ENCODE assay signal across 9 cellular contexts in genomic region chr15:77021803-77022381, GRCh38. TPM values are rescaled to one million over a fixed set of nuclear protein-coding genes. Genes with fewer than 3 reads are reported as not detected.
DNase-seq lines count a peak whose midpoint lies in the region; ATAC-seq and TF ChIP-seq lines count a peak whose summit lies in the region.
"Had no signal": no experiment of that assay in that cellular context is flagged by ENCODE, and none has a peak within 500 bp of the region (broad histone marks: within the 10 kb centered on the region; RNA-seq: fewer than 3 reads in every experiment).

No MANE protein-coding gene starts in this region.

- H3K9me3 Mint-ChIP-seq in activated CD4-positive, alpha-beta T cell treated with anti-CD3 and anti-CD28 coated beads, Interleukin-2, amount 10 ng/mL, durations not matched to agents 24 days and 14 days, result no peaks in the 10 kb centered on the region
- no peaks in the 10 kb centered on the region for H3K9me3 Mint-ChIP-seq in stimulated activated naive B cell treated with anti-CD40 and anti-IgM and Interleukin-4, amounts not matched to agents 10 μg/mL and 1 μg/mL and 100 μg/mL, for 72 hours

- no peak overlapping the region for H3K27ac ChIP-seq in sigmoid colon
- H3K27ac ChIP-seq: VCaP had no signal

- H3K27ac Mint-ChIP-seq in activated CD4-positive, alpha-beta T cell treated with anti-CD3 and anti-CD28 coated beads, Interleukin-2, amount 10 ng/mL, durations not matched to agents 24 days and 14 days, result peak overlapping the region; percentile 98
- H3K27ac Mint-ChIP-seq in T-helper 17 cell, result peak overlapping the region; percentile 99
- H3K27ac Mint-ChIP-seq in stimulated activated naive B cell treated with anti-CD40 and anti-IgM and Interleukin-4, amounts not matched to agents 10 μg/mL and 1 μg/mL and 100 μg/mL, for 72 hours, result peak overlapping the region; percentile 97

- intact Hi-C loops in activated CD4-positive, alpha-beta T cell treated with anti-CD3 and anti-CD28 coated beads, Interleukin-2, amount 10 ng/mL, durations not matched to agents 24 days and 14 days (cut with micrococcal nuclease), result loop anchor here (1.0 kb wide), 2 partner anchors 8 to 19 kb away; no protein-coding TSS in a partner anchor
- intact Hi-C loops in sigmoid colon (cut with DNase I) (no loop called here), lower leg skin (cut with DNase I; ENCODE audit: low total_unique reads) (no loop called here)

- H3K36me3 ChIP-seq in sigmoid colon, result no peaks in the 10 kb centered on the region

- 42 to 80% methylated on average over 7 of the region's 7 CpGs for WGBS in sigmoid colon, 2 donors
- WGBS in lower leg skin, 2 donors, result 63 to 73% methylated on average over 7 of the region's 7 CpGs

- ATAC-seq in T-helper 17 cell (peak; percentile 82), HG02571 (IDR thresholded peaks at IDR 0.05; ENCODE audit: unreplicated experiment) (no peak)
- peak; percentile 61 to 68 for ATAC-seq in stimulated activated naive B cell treated with anti-CD40 and anti-IgM and Interleukin-4, amounts not matched to agents 10 μg/mL and 1 μg/mL and 100 μg/mL, for 72 hours (replicated peaks)

- TF ChIP-seq EP300 in sigmoid colon (IDR thresholded peaks at IDR 0.05), result no peak

- peaks cover 0 to 4% (median 0%) of the 10 kb centered on the region in 4 donors for H3K4me1 ChIP-seq in sigmoid colon

- no peak overlapping the region for H3K4me3 ChIP-seq in sigmoid colon
- no peak overlapping the region for H3K4me3 ChIP-seq in lower leg skin (ENCODE audit: low read depth, poor library complexity, severe bottlenecking)

- TF ChIP-seq POLR2A in sigmoid colon (IDR thresholded peaks at IDR 0.05) (no peak), lower leg skin (IDR thresholded peaks at IDR 0.05) (no peak)

- no peaks in the 10 kb centered on the region for H3K27me3 Mint-ChIP-seq in activated CD4-positive, alpha-beta T cell treated with anti-CD3 and anti-CD28 coated beads, Interleukin-2, amount 10 ng/mL, durations not matched to agents 24 days and 14 days
- H3K27me3 Mint-ChIP-seq in T-helper 17 cell, result no peaks in the 10 kb centered on the region
- no peaks in the 10 kb centered on the region for H3K27me3 Mint-ChIP-seq in stimulated activated naive B cell treated with anti-CD40 and anti-IgM and Interleukin-4, amounts not matched to agents 10 μg/mL and 1 μg/mL and 100 μg/mL, for 72 hours

- peak overlapping the region; percentile 77 for H3K4me3 Mint-ChIP-seq in activated CD4-positive, alpha-beta T cell treated with anti-CD3 and anti-CD28 coated beads, Interleukin-2, amount 10 ng/mL, durations not matched to agents 24 days and 14 days
- H3K4me3 Mint-ChIP-seq in T-helper 17 cell, result peak overlapping the region; percentile 82
- peak overlapping the region in 1 of 2 donors; percentile 57 for H3K4me3 Mint-ChIP-seq in stimulated activated naive B cell treated with anti-CD40 and anti-IgM and Interleukin-4, amounts not matched to agents 10 μg/mL and 1 μg/mL and 100 μg/mL, for 72 hours

- no peaks in the 10 kb centered on the region for H3K27me3 ChIP-seq in sigmoid colon

- peaks cover 67% of the 10 kb centered on the region for H3K4me1 Mint-ChIP-seq in activated CD4-positive, alpha-beta T cell treated with anti-CD3 and anti-CD28 coated beads, Interleukin-2, amount 10 ng/mL, durations not matched to agents 24 days and 14 days
- H3K4me1 Mint-ChIP-seq in T-helper 17 cell, result peaks cover 53% of the 10 kb centered on the region
- peaks cover 53 to 64% of the 10 kb centered on the region in 2 donors for H3K4me1 Mint-ChIP-seq in stimulated activated naive B cell treated with anti-CD40 and anti-IgM and Interleukin-4, amounts not matched to agents 10 μg/mL and 1 μg/mL and 100 μg/mL, for 72 hours

- TF ChIP-seq CTCF in sigmoid colon (IDR thresholded peaks at IDR 0.05) (no peak), lower leg skin (IDR thresholded peaks at IDR 0.05) (no peak)

- DNase-seq in activated CD4-positive, alpha-beta T cell treated with anti-CD3 and anti-CD28 coated beads, Interleukin-2, amount 10 ng/mL, durations not matched to agents 24 days and 14 days, result peak; percentile 87
- no peak for DNase-seq in activated CD4-positive, alpha-beta T cell treated with anti-CD3 and anti-CD28 coated beads, Interleukin-2, amount 50 U/mL, for 1 hour
- DNase-seq in T-helper 17 cell (peak in 1 of 3 donors; percentile 33), sigmoid colon (no peak), lower leg skin (ENCODE audit: low spot score in 2 of 2) (no peak)
- peak; percentile 38 for DNase-seq in effector CD4-positive, alpha-beta T cell
- DNase-seq in stimulated activated naive B cell treated with anti-CD40 and anti-IgM and Interleukin-4, amounts not matched to agents 10 μg/mL and 1 μg/mL and 100 μg/mL, for 72 hours, result no peak

- no peaks in the 10 kb centered on the region for H3K9me3 ChIP-seq in T-helper 17 cell (ENCODE audit: control insufficient read depth, low read length, poor library complexity, severe bottlenecking)
- no peaks in the 10 kb centered on the region for H3K9me3 ChIP-seq in sigmoid colon

- H3K36me3 Mint-ChIP-seq in activated CD4-positive, alpha-beta T cell treated with anti-CD3 and anti-CD28 coated beads, Interleukin-2, amount 10 ng/mL, durations not matched to agents 24 days and 14 days (ENCODE audit: low read depth), result peaks cover 63% of the 10 kb centered on the region
- H3K36me3 Mint-ChIP-seq in T-helper 17 cell (ENCODE audit: low read depth), result peaks cover 2% of the 10 kb centered on the region
- H3K36me3 Mint-ChIP-seq in stimulated activated naive B cell treated with anti-CD40 and anti-IgM and Interleukin-4, amounts not matched to agents 10 μg/mL and 1 μg/mL and 100 μg/mL, for 72 hours, result peaks cover 26 to 52% of the 10 kb centered on the region in 2 donors

RNA-seq across cellular contexts. Expression of gene PSTPIP1, which starts 27.0 kb away (rescaled TPM):
- 182 and 186 TPM in 2 replicates for total RNA-seq in activated CD4-positive, alpha-beta T cell treated with anti-CD3 and anti-CD28 coated beads, Interleukin-2, amount 10 ng/mL, durations not matched to agents 24 days and 14 days
- 100 to 1,000 TPM; 115 to 129 TPM for total RNA-seq in T-helper 17 cell
- total RNA-seq in sigmoid colon, result 10 to 100 TPM in 1 of 4 donors, 1 to 10 TPM in 3; 4.6 to 14.3 (median 7.7) TPM
- polyA plus RNA-seq in sigmoid colon, result 10 to 100 TPM in 1 of 3 donors, 1 to 10 TPM in 2; 2.1 to 10.4 (median 6.6) TPM
- total RNA-seq in lower leg skin, result 1 to 10 TPM; 2.9 to 8.9 (median 4.0) TPM

RNA-seq across cellular contexts. Expression of gene TSPAN3, which starts 49.0 kb away (rescaled TPM):
- total RNA-seq in activated CD4-positive, alpha-beta T cell treated with anti-CD3 and anti-CD28 coated beads, Interleukin-2, amount 10 ng/mL, durations not matched to agents 24 days and 14 days, result 41.4 and 43.0 TPM in 2 replicates
- 10 to 100 TPM; 10.6 to 11.0 TPM for total RNA-seq in T-helper 17 cell
- total RNA-seq in sigmoid colon, result 100 to 1,000 TPM; 129 to 220 (median 157) TPM
- 100 to 1,000 TPM; 147 to 402 (median 255) TPM for polyA plus RNA-seq in sigmoid colon
- 10 to 100 TPM; 82.7 to 92.6 (median 88.2) TPM for total RNA-seq in lower leg skin

Comparison
In these comparisons a context has a peak if more than half of its experiments do, and no peak if none do; other contexts are left out.
1. DNase-seq: peak in activated CD4-positive, alpha-beta T cell treated with anti-CD3 and anti-CD28 coated beads, Interleukin-2, amount 10 ng/mL, durations not matched to agents 24 days and 14 days (single experiment) and effector CD4-positive, alpha-beta T cell (single experiment); none in activated CD4-positive, alpha-beta T cell treated with anti-CD3 and anti-CD28 coated beads, Interleukin-2, amount 50 U/mL, for 1 hour (single experiment), stimulated activated naive B cell treated with anti-CD40 and anti-IgM and Interleukin-4, amounts not matched to agents 10 μg/mL and 1 μg/mL and 100 μg/mL, for 72 hours (single experiment), sigmoid colon (single experiment) and lower leg skin (0 of 2).
2. RNA of gene PSTPIP1, which starts 27.0 kb away (total RNA-seq): 182 to 186 TPM in activated CD4-positive, alpha-beta T cell treated with anti-CD3 and anti-CD28 coated beads, Interleukin-2, amount 10 ng/mL, durations not matched to agents 24 days and 14 days and 115 to 129 TPM in T-helper 17 cell; 4.6 to 14.3 TPM in sigmoid colon and 2.9 to 8.9 TPM in lower leg skin; every median in the first group is over 4 times any median in the second.
3. Peak in every context shown above with its lines, with median percentiles within 50 percentile points of each other: H3K27ac Mint-ChIP-seq.